ENCODE assay signal across 1 cellular context in genomic region chr1:220736283-220736682, GRCh38. TPM values are rescaled to one million over a fixed set of nuclear protein-coding genes. Genes with fewer than 3 reads are reported as not detected.
"Had no signal": no experiment of that assay in that cellular context is flagged by ENCODE, and none has a peak within 500 bp of the region (broad histone marks: within the 10 kb centered on the region; RNA-seq: fewer than 3 reads in every experiment).

No MANE protein-coding gene starts in this region.

RNA-seq across cellular contexts. Expression of gene MTARC2, which starts 11.8 kb away (rescaled TPM):
- total RNA-seq: G401 had no signal

RNA-seq across cellular contexts. Expression of gene MTARC1, which starts 50.4 kb away (rescaled TPM):
- total RNA-seq: G401 had no signal
